In genomic region chr3:99892332-99892731, GRCh38 we compare ENCODE assay signal across 19 cellular contexts.
A peak's percentile ranks its signal among the peaks of the same experiment; 100 is the strongest.
DNase-seq lines count a peak whose midpoint lies in the region; ATAC-seq and TF ChIP-seq lines count a peak whose summit lies in the region.
"Had no signal": no experiment of that assay in that cellular context is flagged by ENCODE, and none has a peak within 500 bp of the region (broad histone marks: within the 10 kb centered on the region; RNA-seq: fewer than 3 reads in every experiment).

No MANE protein-coding gene starts in this region.

- CTCF ChIA-PET in activated CD4-positive, alpha-beta T cell treated with anti-CD3 and anti-CD28 coated beads for 36 hours (lab: Charles Lee), result interaction anchor here (0.6 to 1.6 kb wide), 2 partner anchors 9 to 475 kb away, joined by 5 to 6 read pairs; no protein-coding TSS in a partner anchor
- CTCF ChIA-PET in activated CD4-positive, alpha-beta T cell treated with anti-CD3 and anti-CD28 coated beads, Interleukin-2, amount 10 ng/mL, durations not matched to agents 7 days and 5 days (lab: Charles Lee), result interaction anchor here (1.3 kb wide), 1 partner anchor 11 kb away, joined by 3 read pairs; no protein-coding TSS in a partner anchor

- H3K27ac Mint-ChIP-seq in activated CD4-positive, alpha-beta T cell treated with anti-CD3 and anti-CD28 coated beads for 36 hours, result no peak overlapping the region
- H3K27ac Mint-ChIP-seq in activated CD4-positive, alpha-beta T cell treated with anti-CD3 and anti-CD28 coated beads, Interleukin-2, amount 10 ng/mL, durations not matched to agents 7 days and 5 days, result no peak overlapping the region
- H3K27ac Mint-ChIP-seq in endodermal cell, result no peak overlapping the region

- H3K9me3 ChIP-seq in endodermal cell (ENCODE audit: control insufficient read depth, low read length) (no peaks in the 10 kb centered on the region), ovary (no peaks in the 10 kb centered on the region), aorta (ENCODE audit: control insufficient read depth, low read length) (no peaks in the 10 kb centered on the region)
- H3K9me3 ChIP-seq: BLaER1 had no signal

- H3K27me3 ChIP-seq in endodermal cell (ENCODE audit: control insufficient read depth, insufficient read depth, low read length, poor library complexity, severe bottlenecking), result no peaks in the 10 kb centered on the region
- H3K27me3 ChIP-seq in ovary, result no peaks in the 10 kb centered on the region
- no peaks in the 10 kb centered on the region for H3K27me3 ChIP-seq in aorta (ENCODE audit: control insufficient read depth in 1 of 2, insufficient read depth in 2 of 2, low read length in 1 of 2)
- H3K27me3 ChIP-seq: BLaER1 had no signal

- no peaks in the 10 kb centered on the region for H3K9me3 Mint-ChIP-seq in activated CD4-positive, alpha-beta T cell treated with anti-CD3 and anti-CD28 coated beads for 36 hours (ENCODE audit: low read depth)
- no peaks in the 10 kb centered on the region for H3K9me3 Mint-ChIP-seq in activated CD4-positive, alpha-beta T cell treated with anti-CD3 and anti-CD28 coated beads, Interleukin-2, amount 10 ng/mL, durations not matched to agents 7 days and 5 days
- H3K9me3 Mint-ChIP-seq in endodermal cell, result no peaks in the 10 kb centered on the region
- H3K9me3 Mint-ChIP-seq: CD8-positive, alpha-beta memory T cell had no signal

- H3K36me3 Mint-ChIP-seq in activated CD4-positive, alpha-beta T cell treated with anti-CD3 and anti-CD28 coated beads for 36 hours (ENCODE audit: low read depth), result peaks cover 6% of the 10 kb centered on the region
- no peaks in the 10 kb centered on the region for H3K36me3 Mint-ChIP-seq in activated CD4-positive, alpha-beta T cell treated with anti-CD3 and anti-CD28 coated beads, Interleukin-2, amount 10 ng/mL, durations not matched to agents 7 days and 5 days (ENCODE audit: low read depth)
- no peaks in the 10 kb centered on the region for H3K36me3 Mint-ChIP-seq in endodermal cell (ENCODE audit: low read depth)

- no peak for TF ChIP-seq POLR2A in ovary (IDR thresholded peaks at IDR 0.05)

- intact Hi-C loops in activated CD4-positive, alpha-beta T cell treated with anti-CD3 and anti-CD28 coated beads for 36 hours (cut with DNase I, micrococcal nuclease), result no loop called here
- intact Hi-C loops in ovary (cut with DNase I) (no loop called here), aorta (cut with DNase I) (no loop called here)

- TF ChIP-seq CTCF in GM12873 (IDR thresholded peaks at IDR 0.05; ENCODE audit: insufficient read depth, low read depth, low read length, missing control alignments) (peak; percentile 15), endodermal cell (conservative IDR thresholded peaks at IDR 0.05) (peak; percentile 45), ovary (IDR thresholded peaks at IDR 0.05) (no peak)

- no peak for DNase-seq in activated CD4-positive, alpha-beta T cell treated with anti-CD3 and anti-CD28 coated beads for 36 hours
- no peak for DNase-seq in activated CD4-positive, alpha-beta T cell treated with anti-CD3 and anti-CD28 coated beads, Interleukin-2, amount 10 ng/mL, durations not matched to agents 7 days and 5 days
- DNase-seq in OCI-M1 (lab: John Stamatoyannopoulos, UW) (peak; percentile 50), endodermal cell (no peak), ovary (no peak), aorta (no peak), glomerular visceral epithelial cell (ENCODE audit: extremely low spot score) (no peak)
- DNase-seq: 8988T; CD8-positive, alpha-beta memory T cell; DMS79; NCI-H1436; NCI-H2029 treated with DMSO at 0.1 percent for 48 hours; NCI-H2171 treated with DMSO at 0.1 percent for 48 hours; NCI-H446 treated with DMSO at 0.1 percent for 48 hours; NK-92 treated with Interleukin-12 subunit alpha and Interleukin-12 subunit beta, amount 100 ng/mL, for 24 hours; PC-3 had no signal

- no peak overlapping the region for H3K27ac ChIP-seq in endodermal cell (ENCODE audit: low read depth, low read length)
- no peak overlapping the region for H3K27ac ChIP-seq in ovary
- no peak overlapping the region for H3K27ac ChIP-seq in aorta (ENCODE audit: low read depth in 1 of 2, low read length in 2 of 2)
- H3K27ac ChIP-seq: BLaER1, RWPE1 had no signal

- POLR2A ChIA-PET in activated CD4-positive, alpha-beta T cell treated with anti-CD3 and anti-CD28 coated beads for 36 hours (lab: Charles Lee), result no interaction called here
- POLR2A ChIA-PET in activated CD4-positive, alpha-beta T cell treated with anti-CD3 and anti-CD28 coated beads, Interleukin-2, amount 10 ng/mL, durations not matched to agents 7 days and 5 days (lab: Charles Lee), result no interaction called here

- H3K27me3 Mint-ChIP-seq in activated CD4-positive, alpha-beta T cell treated with anti-CD3 and anti-CD28 coated beads for 36 hours, result no peaks in the 10 kb centered on the region
- H3K27me3 Mint-ChIP-seq in activated CD4-positive, alpha-beta T cell treated with anti-CD3 and anti-CD28 coated beads, Interleukin-2, amount 10 ng/mL, durations not matched to agents 7 days and 5 days, result no peaks in the 10 kb centered on the region
- H3K27me3 Mint-ChIP-seq in endodermal cell (ENCODE audit: insufficient read depth), result no peaks in the 10 kb centered on the region
- H3K27me3 Mint-ChIP-seq: CD8-positive, alpha-beta memory T cell had no signal

- peaks cover 12% of the 10 kb centered on the region for H3K4me1 Mint-ChIP-seq in activated CD4-positive, alpha-beta T cell treated with anti-CD3 and anti-CD28 coated beads for 36 hours
- peaks cover 4% of the 10 kb centered on the region for H3K4me1 Mint-ChIP-seq in activated CD4-positive, alpha-beta T cell treated with anti-CD3 and anti-CD28 coated beads, Interleukin-2, amount 10 ng/mL, durations not matched to agents 7 days and 5 days
- peaks cover 24% of the 10 kb centered on the region for H3K4me1 Mint-ChIP-seq in endodermal cell

- TF ChIP-seq EP300 in ovary (IDR thresholded peaks at IDR 0.05), result no peak

- H3K9ac ChIP-seq in endodermal cell (ENCODE audit: extremely low read depth, low read length, poor library complexity, severe bottlenecking), result no peak overlapping the region
- H3K9ac ChIP-seq: BLaER1 had no signal

- H3K4me3 ChIP-seq in endodermal cell (ENCODE audit: low read length) (no peak overlapping the region), ovary (no peak overlapping the region), aorta (ENCODE audit: low read length in 2 of 2) (no peak overlapping the region)
- H3K4me3 ChIP-seq: BLaER1 had no signal

- no peaks in the 10 kb centered on the region for H3K4me1 ChIP-seq in endodermal cell (ENCODE audit: control insufficient read depth, insufficient read depth, low read length)
- no peaks in the 10 kb centered on the region for H3K4me1 ChIP-seq in ovary (ENCODE audit: insufficient read depth)
- H3K4me1 ChIP-seq in aorta (ENCODE audit: control insufficient read depth in 1 of 2, insufficient read depth in 2 of 2, low read length in 2 of 2), result no peaks in the 10 kb centered on the region

- ATAC-seq in activated CD4-positive, alpha-beta T cell treated with anti-CD3 and anti-CD28 coated beads for 36 hours, result peak; percentile 53
- no peak for ATAC-seq in aorta (ENCODE audit: low FRiP score)
- ATAC-seq: PC-3 had no signal

- no peak overlapping the region for H3K4me3 Mint-ChIP-seq in activated CD4-positive, alpha-beta T cell treated with anti-CD3 and anti-CD28 coated beads for 36 hours
- H3K4me3 Mint-ChIP-seq in activated CD4-positive, alpha-beta T cell treated with anti-CD3 and anti-CD28 coated beads, Interleukin-2, amount 10 ng/mL, durations not matched to agents 7 days and 5 days, result no peak overlapping the region
- H3K4me3 Mint-ChIP-seq in endodermal cell, result no peak overlapping the region
- H3K4me3 Mint-ChIP-seq: CD8-positive, alpha-beta memory T cell had no signal

- H3K36me3 ChIP-seq in endodermal cell (ENCODE audit: control insufficient read depth, insufficient read depth, low read length) (no peaks in the 10 kb centered on the region), ovary (no peaks in the 10 kb centered on the region), aorta (ENCODE audit: control insufficient read depth in 1 of 2, insufficient read depth in 2 of 2, low read length in 1 of 2) (no peaks in the 10 kb centered on the region)
- H3K36me3 ChIP-seq: BLaER1 had no signal

Comparison
In these comparisons a context has a peak if more than half of its experiments do, and no peak if none do; other contexts are left out.
1. CTCF ChIP-seq: peak in GM12873 (single experiment) and endodermal cell (single experiment); none in ovary (0 of 3).